9 cellular contexts compared by ENCODE assay signal in the genomic region with DNA sequence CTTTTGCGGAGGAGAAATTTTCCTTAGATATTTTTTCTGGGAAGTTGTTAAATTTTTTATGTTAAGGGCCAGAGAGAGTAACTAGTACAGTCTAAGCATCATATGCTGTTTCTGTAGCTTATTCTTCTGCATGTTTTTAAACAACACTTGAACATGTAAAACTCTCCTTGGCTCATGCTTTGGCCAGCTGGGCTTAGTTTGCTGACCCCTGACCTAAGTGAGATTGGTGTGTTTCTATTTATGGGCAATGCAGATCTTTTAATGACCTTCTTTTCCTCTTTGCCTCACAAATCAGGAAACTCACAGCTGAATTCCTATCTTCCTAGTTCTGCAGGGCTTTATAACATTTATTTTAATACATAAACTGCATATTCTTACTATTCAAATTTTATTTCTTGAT.
"Had no signal": no experiment of that assay in that cellular context is flagged by ENCODE, and none has a peak within 500 bp of the region (broad histone marks: within the 10 kb centered on the region; RNA-seq: fewer than 3 reads in every experiment).

No MANE protein-coding gene starts in this region.

- DNase-seq: H9, HCEC 1CT, IMR-90, KG1 had no signal

- ATAC-seq: GM23338, K562 had no signal

- H3K27ac ChIP-seq: HL-60 had no signal

- H3K4me3 ChIP-seq: GM23338, K562 had no signal

- H2AFZ ChIP-seq: GM23338 had no signal

- FAIRE-seq: H1, H54, K562 had no signal

- H3K4me2 ChIP-seq: GM23338 had no signal
